Comparison of ENCODE assay signal across 13 cellular contexts in the genomic region with DNA sequence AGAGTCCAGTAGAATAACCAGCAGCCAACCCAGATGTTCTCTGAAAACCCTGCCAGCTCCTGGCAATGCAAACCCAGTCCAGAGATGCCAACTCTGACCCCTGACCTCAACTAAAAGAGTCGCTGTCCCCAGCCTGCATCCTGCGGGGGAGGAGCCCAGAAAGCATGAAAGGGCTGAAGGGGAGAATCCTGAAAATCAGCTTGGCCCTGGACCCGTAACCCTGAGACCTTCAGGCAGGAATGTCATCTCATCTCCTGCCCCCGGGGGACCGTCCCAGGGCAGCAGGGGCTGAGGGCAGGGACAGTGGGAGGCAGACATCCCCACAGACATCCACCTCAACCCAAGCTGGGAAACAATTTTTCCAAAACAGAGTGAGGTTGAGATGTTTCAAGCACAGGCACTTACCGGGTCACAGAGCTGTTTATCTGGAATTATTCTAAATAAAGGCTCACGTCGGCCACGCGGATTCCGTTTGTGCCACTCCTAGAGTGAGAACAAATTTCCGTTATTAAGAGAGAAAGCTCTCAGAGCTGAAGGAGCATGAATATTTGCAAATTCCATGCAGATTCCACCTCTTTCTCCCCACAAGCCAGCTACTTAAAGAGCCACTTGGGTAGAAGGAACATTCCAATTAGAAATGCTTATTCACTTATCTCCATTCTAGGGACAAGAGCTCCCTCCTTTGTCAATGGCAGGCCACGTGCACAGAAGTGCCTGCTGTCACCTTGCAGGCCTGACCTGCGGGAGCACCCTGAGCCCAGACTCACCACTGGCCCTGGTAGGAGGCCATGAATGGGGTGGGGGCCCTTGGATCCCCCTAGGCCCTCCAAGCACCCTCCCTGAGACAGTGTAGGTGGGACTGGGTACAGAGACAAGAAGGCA.
DNase-seq lines count a peak whose midpoint lies in the region; ATAC-seq and TF ChIP-seq lines count a peak whose summit lies in the region.
"Had no signal": no experiment of that assay in that cellular context is flagged by ENCODE, and none has a peak within 500 bp of the region (broad histone marks: within the 10 kb centered on the region; RNA-seq: fewer than 3 reads in every experiment).

No MANE protein-coding gene starts in this region.

- H3K27ac ChIP-seq in RWPE2 (ENCODE audit: poor library complexity, severe bottlenecking) (no peak overlapping the region), left lung (no peak overlapping the region), aorta (ENCODE audit: low read depth in 1 of 2, low read length in 2 of 2) (no peak overlapping the region)
- H3K27ac ChIP-seq: esophagus squamous epithelium had no signal

- H3K9me3 ChIP-seq in RWPE2 (ENCODE audit: severe bottlenecking) (no peaks in the 10 kb centered on the region), left lung (no peaks in the 10 kb centered on the region), aorta (ENCODE audit: control insufficient read depth, low read length) (no peaks in the 10 kb centered on the region)
- H3K9me3 ChIP-seq: esophagus squamous epithelium had no signal

- no peaks in the 10 kb centered on the region for H3K27me3 ChIP-seq in RWPE2 (ENCODE audit: insufficient read depth, poor library complexity, severe bottlenecking)
- H3K27me3 ChIP-seq in left lung: peaks cover 0 to 27% of the 10 kb centered on the region in 2 donors
- H3K27me3 ChIP-seq in aorta (ENCODE audit: control insufficient read depth in 1 of 2, insufficient read depth in 2 of 2, low read length in 1 of 2): no peaks in the 10 kb centered on the region

- TF ChIP-seq CTCF in RWPE2 (IDR thresholded peaks at IDR 0.05; ENCODE audit: poor library complexity, severe bottlenecking) (no peak), left lung (IDR thresholded peaks at IDR 0.05) (no peak)

- ATAC-seq in Right ventricle myocardium inferior: peak; percentile 49
- ATAC-seq in left cardiac atrium: no peak
- ATAC-seq in RWPE2 (ENCODE audit: low read depth): 0 out of 3 replicates have a peak, but pooled peaks have one; percentile 17
- ATAC-seq in left lung: peak; percentile 88
- no peak for ATAC-seq in aorta (ENCODE audit: low FRiP score)
- ATAC-seq in GM19467 (IDR thresholded peaks at IDR 0.05; ENCODE audit: unreplicated experiment): no peak
- no peak for ATAC-seq in HG03439 (IDR thresholded peaks at IDR 0.05; ENCODE audit: unreplicated experiment)
- ATAC-seq: stimulated activated naive CD8-positive, alpha-beta T cell treated with anti-CD3 and anti-CD28 coated beads, Interleukin-15, Interleukin-2, amounts not matched to agents 100 U/mL and 50 U/mL, for 24 hours had no signal

- H3K4me3 ChIP-seq in RWPE2 (ENCODE audit: severe bottlenecking): no peak overlapping the region
- H3K4me3 ChIP-seq in left lung: no peak overlapping the region
- no peak overlapping the region for H3K4me3 ChIP-seq in aorta (ENCODE audit: low read length in 2 of 2)
- H3K4me3 ChIP-seq: esophagus squamous epithelium had no signal

- intact Hi-C loops in Right ventricle myocardium inferior (cut with DNase I): no loop called here
- intact Hi-C loops in left cardiac atrium (cut with DNase I): no loop called here
- intact Hi-C loops in left lung (cut with DNase I): no loop called here
- intact Hi-C loops in aorta (cut with DNase I): no loop called here

- H3K36me3 ChIP-seq in RWPE2 (ENCODE audit: low read depth) (no peaks in the 10 kb centered on the region), left lung (no peaks in the 10 kb centered on the region), aorta (ENCODE audit: control insufficient read depth in 1 of 2, insufficient read depth in 2 of 2, low read length in 1 of 2) (no peaks in the 10 kb centered on the region)
- H3K36me3 ChIP-seq: esophagus squamous epithelium had no signal

- 68% methylated on average over 14 of the region's 14 CpGs for WGBS in aorta, 2 donors

- DNase-seq in Right ventricle myocardium inferior (ENCODE audit: missing footprints): no peak
- DNase-seq in left cardiac atrium: no peak
- peak; percentile 22 for DNase-seq in RWPE2 (ENCODE audit: low spot score)
- DNase-seq in left lung: peak; percentile 47
- DNase-seq in aorta: peak; percentile 35 to 56
- DNase-seq in stimulated activated CD4-positive, alpha-beta T cell treated with anti-CD3 and anti-CD28 coated beads, Interleukin-4, amount 100 ng/mL, for 1 hour: no peak
- DNase-seq: ACHN; CD4-positive, alpha-beta memory T cell; esophagus squamous epithelium; NCI-H1092; stimulated activated naive CD8-positive, alpha-beta T cell treated with anti-CD3 and anti-CD28 coated beads, Interleukin-15, Interleukin-2, amounts not matched to agents 100 U/mL and 50 U/mL, for 24 hours had no signal

- H3K4me1 ChIP-seq in RWPE2 (ENCODE audit: insufficient read depth, poor library complexity, severe bottlenecking): no peaks in the 10 kb centered on the region
- no peaks in the 10 kb centered on the region for H3K4me1 ChIP-seq in left lung
- no peaks in the 10 kb centered on the region for H3K4me1 ChIP-seq in aorta (ENCODE audit: control insufficient read depth in 1 of 2, insufficient read depth in 2 of 2, low read length in 2 of 2)
- H3K4me1 ChIP-seq: esophagus squamous epithelium had no signal

Comparison
In these comparisons a context has a peak if more than half of its experiments do, and no peak if none do; other contexts are left out.
1. ATAC-seq: peak in Right ventricle myocardium inferior (single experiment), RWPE2 (single experiment) and left lung (single experiment); none in left cardiac atrium (0 of 2), aorta (single experiment), GM19467 (single experiment) and HG03439 (single experiment).
2. DNase-seq: peak in RWPE2 (single experiment), left lung (2 of 2) and aorta (2 of 2); none in Right ventricle myocardium inferior (single experiment), left cardiac atrium (single experiment) and stimulated activated CD4-positive, alpha-beta T cell treated with anti-CD3 and anti-CD28 coated beads, Interleukin-4, amount 100 ng/mL, for 1 hour (single experiment).